In the genomic region with DNA sequence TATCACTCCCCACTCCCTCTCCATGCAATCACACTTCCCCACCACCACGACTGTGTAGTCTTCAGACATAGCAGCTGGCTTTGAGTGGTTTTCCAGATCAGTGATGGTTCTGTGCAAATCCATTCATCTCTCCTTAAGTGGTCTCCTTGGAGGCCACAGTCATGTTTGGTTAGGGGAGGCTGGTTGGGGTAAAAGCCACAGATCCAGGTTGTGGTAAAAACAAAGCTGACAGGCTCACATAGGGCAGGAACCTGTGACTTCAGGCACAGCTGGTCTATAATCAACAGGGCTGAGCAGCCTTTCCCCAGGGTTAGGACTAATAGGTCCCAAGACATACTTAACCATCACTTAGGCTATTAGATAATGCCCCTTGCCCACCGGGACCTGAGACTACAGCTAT, we compare ENCODE assay signal across 1 cellular context.
TF ChIP-seq lines count a peak whose summit lies in the region.

No MANE protein-coding gene starts in this region.

TF ChIP-seq in GM12878, 131 proteins besides CTCF, POLR2A, EP300 and RAD21:
- TF ChIP-seq CHD1 (IDR thresholded peaks at IDR 0.05; ENCODE audit: low read depth, low read length): no peak
- TF ChIP-seq ZNF24 (IDR thresholded peaks at IDR 0.05): no peak
- TF ChIP-seq ZNF274 (IDR thresholded peaks at IDR 0.05; ENCODE audit: insufficient read depth, insufficient read length): no peak
- TF ChIP-seq TBL1XR1 (IDR thresholded peaks at IDR 0.05; ENCODE audit: low read depth, low read length): no peak
- TF ChIP-seq RUNX3 (IDR thresholded peaks at IDR 0.05; ENCODE audit: low read length): peak; percentile 17; the same call in 1 of the 2 replicates
TF ChIP-seq in GM12878: peak in this region for 1.
